Comparison of ENCODE assay signal across 6 cellular contexts in the genomic region with DNA sequence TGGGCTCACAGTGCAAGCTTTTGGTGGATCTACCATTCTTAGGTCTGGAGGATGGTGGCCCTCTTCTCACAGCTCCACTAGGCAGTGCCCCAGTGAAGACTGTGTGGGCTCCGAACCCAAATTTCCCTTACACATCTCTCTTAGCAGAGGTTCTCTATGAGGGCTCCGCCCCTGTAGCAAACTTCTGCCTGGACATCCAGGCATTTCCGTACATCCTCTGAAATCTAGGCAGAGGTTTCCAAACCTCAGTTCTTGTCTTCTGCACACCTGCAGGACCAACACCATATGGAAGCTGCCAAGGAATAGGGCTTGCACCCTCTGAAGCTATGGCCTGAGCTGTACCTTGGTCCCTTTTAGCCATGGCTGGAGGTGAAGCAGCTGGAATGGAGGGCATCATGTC. TPM values are rescaled to one million over a fixed set of nuclear protein-coding genes. Genes with fewer than 3 reads are reported as not detected.
DNase-seq lines count a peak whose midpoint lies in the region; ATAC-seq, FAIRE-seq and TF ChIP-seq lines count a peak whose summit lies in the region.
"Not testable (repeated sequence)": the region's sequence is repeated elsewhere in the genome, so short reads cannot be mapped to it uniquely, and the experiment has no call there.

No MANE protein-coding gene starts in this region.

- H3K27ac ChIP-seq in BLaER1; HEK293 (ENCODE audit: extremely low read depth, low read depth, low read length); OCI-LY7 (ENCODE audit: low read depth, low read length, poor library complexity, severe bottlenecking); GM12878 (ENCODE audit: control insufficient read depth, insufficient read depth); HepG2 (ENCODE audit: extremely low read length, insufficient read depth, low read length): not testable (repeated sequence)

- H3K4me3 ChIP-seq in BLaER1 = peak overlapping the region; percentile 16; the same call in 1 of the 2 replicates
- not testable (repeated sequence) for H3K4me3 ChIP-seq in HEK293 (ENCODE audit: low read depth, low read length); OCI-LY7 (ENCODE audit: low read depth, low read length, poor library complexity, severe bottlenecking); GM12878; HepG2 (replicated peaks in 1 of 3; ENCODE audit: insufficient read depth in 1 of 3, low read depth in 2 of 3, low read length in 3 of 3)

- CTCF ChIA-PET in HEK293 (lab: Yijun Ruan, JAX); OCI-LY7 (lab: Charles Lee; ENCODE audit: unreplicated experiment); HepG2 (lab: Yijun Ruan, JAX; ENCODE audit: low intra/inter-chr PET ratio, low total read pairs): not testable (repeated sequence)
- CTCF ChIA-PET in GM12878 (lab: Yijun Ruan, JAX) = interaction anchor here (1.3 kb wide), 1 partner anchor 38 kb away, joined by 4 read pairs; no protein-coding TSS in a partner anchor

- FAIRE-seq in GM12878 (lab: Jason Lieb, UNC); HepG2 (lab: Jason Lieb, UNC): not testable (repeated sequence)

- in situ Hi-C loops in GM12878 (cut with MboI); HepG2 (cut with HindIII; ENCODE audit: extremely low pct_ligation_motif_present, low pct_unique_long_range_greater_than_20kb): not testable (repeated sequence)

- TF ChIP-seq CTCF in HEK293 (tag by site-specific recombination; IDR thresholded peaks at IDR 0.05); OCI-LY7 (conservative IDR thresholded peaks at IDR 0.05; ENCODE audit: low read length); GM12878 (IDR thresholded peaks at IDR 0.05 in 2 of 3, conservative IDR thresholded peaks at IDR 0.05 in 1 of 3; ENCODE audit: control insufficient read depth in 2 of 3, extremely low read depth in 1 of 3, insufficient read depth in 1 of 3, low read depth in 3 of 3, low read length in 3 of 3); HepG2 (CRISPR knock-in tag; IDR thresholded peaks at IDR 0.05): not testable (repeated sequence)

- 85% methylated on average over 3 of the region's 3 CpGs for WGBS in GM12878 (ENCODE audit: insufficient coverage, insufficient replicate concordance, low lambda C conversion rate, missing lambda C conversion rate)
- 94% methylated on average over 3 of the region's 3 CpGs for WGBS in HepG2 (ENCODE audit: low lambda C conversion rate)

- not testable (repeated sequence) for H4K20me1 ChIP-seq in BLaER1; OCI-LY7 (ENCODE audit: insufficient read depth, low read length); GM12878 (ENCODE audit: control insufficient read depth, insufficient read depth); HepG2 (ENCODE audit: insufficient read depth, low read length)

- TF ChIP-seq RAD21 in GM12878 (IDR thresholded peaks at IDR 0.05; ENCODE audit: insufficient read depth, low read depth, low read length); HepG2 (CRISPR knock-in tag; IDR thresholded peaks at IDR 0.05): not testable (repeated sequence)

- not testable (repeated sequence) for H3K4me1 ChIP-seq in BLaER1; HEK293 (ENCODE audit: control insufficient read depth, insufficient read depth, low read length); OCI-LY7 (ENCODE audit: insufficient read depth, low read length, poor library complexity, severe bottlenecking); GM12878 (ENCODE audit: control insufficient read depth, insufficient read depth, low read length); HepG2 (ENCODE audit: insufficient read depth, low read length)

- H3K9me3 ChIP-seq in BLaER1 (peaks cover 46% of the 10 kb centered on the region), HepG2 (ENCODE audit: low read length) (peaks cover 21% of the 10 kb centered on the region)
- H3K9me3 ChIP-seq in HEK293 (ENCODE audit: control insufficient read depth, insufficient read depth, low read depth, low read length); OCI-LY7 (ENCODE audit: low read length); GM12878 (replicated peaks; ENCODE audit: control insufficient read depth, insufficient read depth, low read length): not testable (repeated sequence)

- SMC1A ChIA-PET in GM12878 (lab: Charles Lee; ENCODE audit: uncharacterized antibody, unreplicated experiment) = not testable (repeated sequence)

- not testable (repeated sequence) for TF ChIP-seq EP300 in GM12878 (IDR thresholded peaks at IDR 0.05; ENCODE audit: borderline replicate concordance in 1 of 2, control insufficient read depth in 1 of 2, low read depth in 2 of 2, low read length in 2 of 2); HepG2 (IDR thresholded peaks at IDR 0.05; ENCODE audit: low read depth in 2 of 2, low read length in 2 of 2); HepG2 (CRISPR knock-in tag; IDR thresholded peaks at IDR 0.05; ENCODE audit: borderline replicate concordance)

- DNase-seq in DMS53 (lab: John Stamatoyannopoulos, UW) (peak; percentile 16), OCI-LY7 (ENCODE audit: low spot score) (peak; percentile 13)
- not testable (repeated sequence) for DNase-seq in GM12878 (ENCODE audit: low read depth, low spot score); HepG2 (ENCODE audit: low spot score)

- RAD21 ChIA-PET in GM12878 (lab: Charles Lee; ENCODE audit: unreplicated experiment) = not testable (repeated sequence)

- not testable (repeated sequence) for H3K9ac ChIP-seq in BLaER1; GM12878 (ENCODE audit: control insufficient read depth, insufficient read depth, low read length); HepG2 (ENCODE audit: insufficient read depth, low read depth, low read length)

- ATAC-seq in GM12878, HepG2: not testable (repeated sequence)

- H3K79me2 ChIP-seq in OCI-LY7 (ENCODE audit: insufficient read depth, low read depth, low read length); GM12878 (ENCODE audit: control insufficient read depth, insufficient read depth, low read length); HepG2 (ENCODE audit: insufficient read depth, low read length): not testable (repeated sequence)

- not testable (repeated sequence) for H3K27me3 ChIP-seq in BLaER1; GM12878 (replicated peaks in 1 of 2; ENCODE audit: control insufficient read depth in 2 of 2, insufficient read depth in 2 of 2, low read length in 1 of 2); HepG2 (ENCODE audit: control insufficient read depth in 1 of 2, insufficient read depth in 2 of 2, low read length in 2 of 2)

- POLR2A ChIA-PET in HEK293 (lab: Yijun Ruan, JAX); OCI-LY7 (lab: Charles Lee); GM12878 (lab: Charles Lee); HepG2 (lab: Yijun Ruan, JAX): not testable (repeated sequence)

- H3K36me3 ChIP-seq in BLaER1 (peaks cover 31% of the 10 kb centered on the region), HEK293 (ENCODE audit: control insufficient read depth in 2 of 2, insufficient read depth in 1 of 2, low read length in 2 of 2) (peaks cover 0 to 17% of the 10 kb centered on the region in 2 experiments; a peak in 1 of 3 replicates), HepG2 (replicated peaks in 1 of 2; ENCODE audit: control insufficient read depth in 1 of 2, insufficient read depth in 2 of 2, low read length in 2 of 2) (peaks cover 2 to 13% of the 10 kb centered on the region in 2 experiments; a peak in 2 of 5 replicates)
- H3K36me3 ChIP-seq in OCI-LY7 (ENCODE audit: insufficient read depth, low read length); GM12878 (ENCODE audit: control insufficient read depth in 2 of 2, insufficient read depth in 2 of 2, low read length in 1 of 2): not testable (repeated sequence)

- intact Hi-C loops in OCI-LY7 (cut with micrococcal nuclease; ENCODE audit: unreplicated experiment); GM12878 (cut with micrococcal nuclease; ENCODE audit: unreplicated experiment); HepG2 (cut with micrococcal nuclease; ENCODE audit: unreplicated experiment): not testable (repeated sequence)

- not testable (repeated sequence) for BruUV-seq in OCI-LY7 (replicated peaks; lab: Mats Ljungman, UMichigan); GM12878 (replicated peaks; lab: Mats Ljungman, UMichigan); HepG2 (replicated peaks; lab: Mats Ljungman, UMichigan)

- not testable (repeated sequence) for H3K9me2 ChIP-seq in OCI-LY7 (ENCODE audit: insufficient read depth, low read length)

- H3K4me2 ChIP-seq in BLaER1; OCI-LY7 (ENCODE audit: low read length); GM12878 (ENCODE audit: control insufficient read depth, insufficient read depth); HepG2 (ENCODE audit: low read depth, low read length): not testable (repeated sequence)

- H2AFZ ChIP-seq in OCI-LY7 (ENCODE audit: low read length); GM12878 (ENCODE audit: control insufficient read depth, low read depth, low read length); HepG2 (ENCODE audit: low read length): not testable (repeated sequence)

- not testable (repeated sequence) for TF ChIP-seq POLR2A in GM12878 (IDR thresholded peaks at IDR 0.05; ENCODE audit: low read depth, low read length); HepG2 (IDR thresholded peaks at IDR 0.05; ENCODE audit: insufficient read depth in 1 of 2, low read depth in 2 of 2, low read length in 2 of 2)

RNA-seq across cellular contexts. Expression of a gene that starts 6.9 kb away (rescaled TPM):
- 9.0 and 12.0 TPM in 2 replicates for total RNA-seq in OCI-LY7 (2014; rRNA removed; shearing (Covaris generic))
- total RNA-seq in OCI-LY7 (2022) (13.1 and 15.9 TPM in 2 replicates), GM12878 (2014; rRNA removed) (0.05 and 0.06 TPM in 2 replicates), GM12878 (2014; rRNA removed; fragmentation: Illumina TruSeq; extraction: Trizol) (0.18 TPM in 2 replicates), GM12878 (2021) (0.11 and 0.31 TPM in 2 replicates), HepG2 (2016; rRNA removed; fragmentation: Illumina TruSeq; extraction: Trizol) (3.0 and 3.3 TPM in 2 replicates)
- total RNA-seq in GM12878 (2013; cell fraction: nucleolus; rRNA removed) = 5.4 TPM in 2 replicates
- 0.43 TPM for polyA plus RNA-seq in GM12878 (2011; ENCODE audit: low read depth)
- polyA plus RNA-seq in GM12878 (2011; rRNA removed) (0.49 and 0.64 TPM in 2 replicates), GM12878 (2014; fragmentation: Illumina TruSeq; extraction: Trizol) (0.25 and 0.35 TPM in 2 replicates), GM12878 (2014; fragmentation: Nextera tagmentation; extraction: Ambion mirVana) (under 1 TPM in 1 of 2 experiments, not detected in 1; 0.11 TPM), GM12878 (2014; rRNA removed) (0.13 and 0.18 TPM in 2 replicates), GM12878 (2016; fragmentation: Nextera tagmentation; extraction: Ambion mirVana) (under 1 TPM; 0.11 to 0.13 TPM), HepG2 (2011; rRNA removed) (5.3 and 6.0 TPM in 2 replicates)
- polyA plus RNA-seq in GM12878 (2011; cell fraction: cytosol; rRNA removed) = 0.15 and 0.39 TPM in 2 replicates
- polyA plus RNA-seq in GM12878 (2011; cell fraction: nucleus; rRNA removed) = 0.80 and 1.1 TPM in 2 replicates
- polyA plus RNA-seq in GM12878 (2012) = 0.38 and 0.56 TPM in 2 replicates
- 0.37 and 0.72 TPM in 2 replicates for polyA minus RNA-seq in GM12878 (2011; rRNA and poly(A)+ RNA removed)
- 1.0 TPM in 1 of 2 replicates, not detected in the other for polyA minus RNA-seq in GM12878 (2011; cell fraction: cytosol; rRNA and poly(A)+ RNA removed)
- polyA minus RNA-seq in GM12878 (2011; cell fraction: nucleus; rRNA and poly(A)+ RNA removed) = 0.38 and 0.73 TPM in 2 replicates
- total RNA-seq in HepG2 (2016; cell fraction: cytosol; rRNA removed; fragmentation: Illumina TruSeq; extraction: Trizol; ENCODE audit: low read depth) = 1.1 and 1.2 TPM in 2 replicates
- 2.8 and 3.0 TPM in 2 replicates for total RNA-seq in HepG2 (2016; cell fraction: insoluble cytoplasmic fraction; rRNA removed; fragmentation: Illumina TruSeq; extraction: Trizol)
- total RNA-seq in HepG2 (2016; cell fraction: membrane; rRNA removed; fragmentation: Illumina TruSeq; extraction: Trizol) = 2.3 and 3.0 TPM in 2 replicates
- total RNA-seq in HepG2 (2016; cell fraction: nucleus; rRNA removed; fragmentation: Illumina TruSeq; extraction: Trizol) = 4.0 and 5.0 TPM in 2 replicates
- 2.6 and 3.0 TPM in 2 replicates for polyA plus RNA-seq in HepG2 (2011; cell fraction: cytosol; rRNA removed)
- 6.4 and 8.2 TPM in 2 replicates for polyA plus RNA-seq in HepG2 (2011; cell fraction: nucleus; rRNA removed)
- polyA plus RNA-seq in HepG2 (2012) = 2.7 TPM in 2 replicates
- polyA plus RNA-seq in HepG2 (2016; cell fraction: cytosol; fragmentation: Illumina TruSeq; extraction: Trizol; ENCODE audit: low read depth) = 0.69 and 0.78 TPM in 2 replicates
- polyA plus RNA-seq in HepG2 (2016; cell fraction: insoluble cytoplasmic fraction; fragmentation: Illumina TruSeq; extraction: Trizol; ENCODE audit: low read depth) = 2.9 and 3.3 TPM in 2 replicates
- 1.3 and 1.5 TPM in 2 replicates for polyA plus RNA-seq in HepG2 (2016; cell fraction: membrane; fragmentation: Illumina TruSeq; extraction: Trizol; ENCODE audit: low read depth)
- polyA plus RNA-seq in HepG2 (2016; cell fraction: nucleus; fragmentation: Illumina TruSeq; extraction: Trizol; ENCODE audit: insufficient read depth, low read depth) = 8.9 and 10.2 TPM in 2 replicates
- 2.5 and 9.5 TPM in 2 replicates for polyA minus RNA-seq in HepG2 (2011; rRNA and poly(A)+ RNA removed; ENCODE audit: low replicate concordance)
- polyA minus RNA-seq in HepG2 (2011; cell fraction: cytosol; rRNA and poly(A)+ RNA removed) = 2.4 and 4.8 TPM in 2 replicates
- 11.1 and 12.4 TPM in 2 replicates for polyA minus RNA-seq in HepG2 (2011; cell fraction: nucleus; rRNA and poly(A)+ RNA removed)

RNA-seq across cellular contexts. Expression of a gene that starts 19.9 kb away (rescaled TPM):
- 24.4 and 34.9 TPM in 2 replicates for total RNA-seq in OCI-LY7 (2014; rRNA removed; shearing (Covaris generic))
- 30.5 and 31.6 TPM in 2 replicates for total RNA-seq in OCI-LY7 (2022)
- total RNA-seq in GM12878 (2013; cell fraction: nucleolus; rRNA removed) = 37.3 and 39.9 TPM in 2 replicates
- total RNA-seq in GM12878 (2014; rRNA removed) = 8.4 and 18.0 TPM in 2 replicates
- 12.5 and 16.3 TPM in 2 replicates for total RNA-seq in GM12878 (2014; rRNA removed; fragmentation: Illumina TruSeq; extraction: Trizol)
- total RNA-seq in GM12878 (2021) = 9.9 and 11.7 TPM in 2 replicates
- polyA plus RNA-seq in GM12878 (2011; ENCODE audit: low read depth) = 6.6 TPM
- polyA plus RNA-seq in GM12878 (2011; rRNA removed) = 24.9 and 32.6 TPM in 2 replicates
- 10.4 and 12.8 TPM in 2 replicates for polyA plus RNA-seq in GM12878 (2011; cell fraction: cytosol; rRNA removed)
- 14.0 and 21.1 TPM in 2 replicates for polyA plus RNA-seq in GM12878 (2011; cell fraction: nucleus; rRNA removed)
- polyA plus RNA-seq in GM12878 (2012) = 8.0 and 11.7 TPM in 2 replicates
- 13.2 and 14.3 TPM in 2 replicates for polyA plus RNA-seq in GM12878 (2014; fragmentation: Illumina TruSeq; extraction: Trizol)
- polyA plus RNA-seq in GM12878 (2014; fragmentation: Nextera tagmentation; extraction: Ambion mirVana) = 1 to 10 TPM; 4.8 to 5.5 TPM
- 9.7 and 14.7 TPM in 2 replicates for polyA plus RNA-seq in GM12878 (2014; rRNA removed)
- polyA plus RNA-seq in GM12878 (2016; fragmentation: Nextera tagmentation; extraction: Ambion mirVana) = 1 to 10 TPM; 8.2 to 9.5 TPM
- polyA minus RNA-seq in GM12878 (2011; rRNA and poly(A)+ RNA removed) = 13.0 and 14.0 TPM in 2 replicates
- polyA minus RNA-seq in GM12878 (2011; cell fraction: cytosol; rRNA and poly(A)+ RNA removed) = 17.4 and 18.2 TPM in 2 replicates
- 8.7 and 13.6 TPM in 2 replicates for polyA minus RNA-seq in GM12878 (2011; cell fraction: nucleus; rRNA and poly(A)+ RNA removed)
- 75.3 and 102 TPM in 2 replicates for total RNA-seq in HepG2 (2016; rRNA removed; fragmentation: Illumina TruSeq; extraction: Trizol)
- 16.6 and 20.3 TPM in 2 replicates for total RNA-seq in HepG2 (2016; cell fraction: cytosol; rRNA removed; fragmentation: Illumina TruSeq; extraction: Trizol; ENCODE audit: low read depth)
- total RNA-seq in HepG2 (2016; cell fraction: insoluble cytoplasmic fraction; rRNA removed; fragmentation: Illumina TruSeq; extraction: Trizol) = 73.2 and 109 TPM in 2 replicates
- total RNA-seq in HepG2 (2016; cell fraction: membrane; rRNA removed; fragmentation: Illumina TruSeq; extraction: Trizol) = 75.9 and 77.4 TPM in 2 replicates
- total RNA-seq in HepG2 (2016; cell fraction: nucleus; rRNA removed; fragmentation: Illumina TruSeq; extraction: Trizol) = 43.2 and 44.6 TPM in 2 replicates
- 75.8 and 88.7 TPM in 2 replicates for polyA plus RNA-seq in HepG2 (2011; rRNA removed)
- 43.2 and 66.5 TPM in 2 replicates for polyA plus RNA-seq in HepG2 (2011; cell fraction: cytosol; rRNA removed)
- polyA plus RNA-seq in HepG2 (2011; cell fraction: nucleus; rRNA removed) = 21.8 and 31.6 TPM in 2 replicates
- 52.3 and 54.8 TPM in 2 replicates for polyA plus RNA-seq in HepG2 (2012)
- 18.0 and 18.9 TPM in 2 replicates for polyA plus RNA-seq in HepG2 (2016; cell fraction: cytosol; fragmentation: Illumina TruSeq; extraction: Trizol; ENCODE audit: low read depth)
- 147 and 152 TPM in 2 replicates for polyA plus RNA-seq in HepG2 (2016; cell fraction: insoluble cytoplasmic fraction; fragmentation: Illumina TruSeq; extraction: Trizol; ENCODE audit: low read depth)
- polyA plus RNA-seq in HepG2 (2016; cell fraction: membrane; fragmentation: Illumina TruSeq; extraction: Trizol; ENCODE audit: low read depth) = 70.8 and 73.6 TPM in 2 replicates
- 75.8 and 78.8 TPM in 2 replicates for polyA plus RNA-seq in HepG2 (2016; cell fraction: nucleus; fragmentation: Illumina TruSeq; extraction: Trizol; ENCODE audit: insufficient read depth, low read depth)
- 29.0 and 31.6 TPM in 2 replicates for polyA minus RNA-seq in HepG2 (2011; rRNA and poly(A)+ RNA removed; ENCODE audit: low replicate concordance)
- polyA minus RNA-seq in HepG2 (2011; cell fraction: cytosol; rRNA and poly(A)+ RNA removed) = 34.5 and 42.2 TPM in 2 replicates
- 20.9 and 32.9 TPM in 2 replicates for polyA minus RNA-seq in HepG2 (2011; cell fraction: nucleus; rRNA and poly(A)+ RNA removed)
